ENCODE assay signal across 8 cellular contexts in genomic region chr7:132430863-132431822, GRCh38.
DNase-seq lines count a peak whose midpoint lies in the region.

No MANE protein-coding gene starts in this region.

- H3K4me3 ChIP-seq in MG63 (no peak overlapping the region), mesenchymal stem cell (ENCODE audit: insufficient read depth in 1 of 2, low read depth in 1 of 2, low read length in 2 of 2) (no peak overlapping the region)

- no peak overlapping the region for H2AK5ac ChIP-seq in mesenchymal stem cell (ENCODE audit: low read length, severe bottlenecking)

- H3K9me3 ChIP-seq in MG63 (no peaks in the 10 kb centered on the region), mesenchymal stem cell (ENCODE audit: control insufficient read depth, low read length) (no peaks in the 10 kb centered on the region)

- H3K4me2 ChIP-seq in mesenchymal stem cell (ENCODE audit: low read length, poor library complexity, severe bottlenecking) = no peak overlapping the region

- peak; percentile 91 for DNase-seq in AG08395 (ENCODE audit: low spot score)
- peak; percentile 80 for DNase-seq in MG63
- DNase-seq in activated gamma-delta T cell treated with anti-CD3 and anti-CD28 coated beads, Interleukin-2, amount 50 U/mL, for 16 hours (ENCODE audit: low read depth) = peak; percentile 42
- DNase-seq in mesenchymal stem cell = peak; percentile 83
- DNase-seq in globus pallidus (ENCODE audit: low spot score) = no peak
- no peak for DNase-seq in GM19240 (ENCODE audit: insufficient read length, low spot score)
- no peak for DNase-seq in G401 (ENCODE audit: low spot score)
- no peak for DNase-seq in germinal center (ENCODE audit: low spot score)

- no peak overlapping the region for H4K8ac ChIP-seq in mesenchymal stem cell (ENCODE audit: low read length)

- peaks cover 20% of the 10 kb centered on the region for H3K27me3 ChIP-seq in MG63
- no peaks in the 10 kb centered on the region for H3K27me3 ChIP-seq in mesenchymal stem cell (ENCODE audit: control insufficient read depth in 1 of 2, insufficient read depth in 1 of 2, low read length in 2 of 2)

- H2BK12ac ChIP-seq in mesenchymal stem cell (ENCODE audit: low read length in 2 of 2) = peak overlapping the region in 1 of 2 experiments; percentile 31

- peak overlapping the region; percentile 18 for H4K91ac ChIP-seq in mesenchymal stem cell (ENCODE audit: low read length)

- H2BK5ac ChIP-seq in mesenchymal stem cell (ENCODE audit: low read depth, low read length, poor library complexity, severe bottlenecking) = no peak overlapping the region

- H3K18ac ChIP-seq in mesenchymal stem cell (ENCODE audit: low read depth in 1 of 2, low read length in 2 of 2) = no peak overlapping the region

- no peak overlapping the region for H3K27ac ChIP-seq in mesenchymal stem cell (ENCODE audit: low read length, poor library complexity, severe bottlenecking)

- no peak overlapping the region for H2BK15ac ChIP-seq in mesenchymal stem cell (ENCODE audit: low read depth, poor library complexity, severe bottlenecking)

- H2AFZ ChIP-seq in mesenchymal stem cell (ENCODE audit: low read depth, low read length) = no peak overlapping the region

- peak overlapping the region; percentile 68 for H3K9ac ChIP-seq in mesenchymal stem cell (ENCODE audit: low read length)

- no peaks in the 10 kb centered on the region for H3K79me1 ChIP-seq in mesenchymal stem cell (replicated peaks; ENCODE audit: low read length, poor library complexity, severe bottlenecking)

- 56% methylated on average over 12 of the region's 13 CpGs for WGBS in mesenchymal stem cell

- no peak overlapping the region for H3K14ac ChIP-seq in mesenchymal stem cell (ENCODE audit: low read length in 2 of 2)

- H3K4ac ChIP-seq in mesenchymal stem cell (ENCODE audit: low read depth in 1 of 2, low read length in 2 of 2) = peak overlapping the region in 1 of 2 experiments; percentile 35

- in situ Hi-C loops in G401 (cut with HindIII; ENCODE audit: low sequenced_read_pairs) = no loop called here

- H3K36me3 ChIP-seq in MG63 (no peaks in the 10 kb centered on the region), mesenchymal stem cell (ENCODE audit: control insufficient read depth in 1 of 2, insufficient read depth in 2 of 2, low read depth in 1 of 2, low read length in 2 of 2) (no peaks in the 10 kb centered on the region)

- no peak overlapping the region for H3K23ac ChIP-seq in mesenchymal stem cell (ENCODE audit: low read length in 2 of 2)

- no peak overlapping the region for H2BK120ac ChIP-seq in mesenchymal stem cell (ENCODE audit: low read depth, low read length)

- no peaks in the 10 kb centered on the region for H3K4me1 ChIP-seq in mesenchymal stem cell (ENCODE audit: control insufficient read depth, insufficient read depth, low read depth, low read length)

Comparison
In these comparisons a context has a peak if more than half of its experiments do, and no peak if none do; other contexts are left out.
1. DNase-seq: peak in AG08395 (single experiment), MG63 (single experiment), activated gamma-delta T cell treated with anti-CD3 and anti-CD28 coated beads, Interleukin-2, amount 50 U/mL, for 16 hours (single experiment) and mesenchymal stem cell (single experiment); none in globus pallidus (single experiment), GM19240 (single experiment), G401 (single experiment) and germinal center (single experiment).